Comparison of ENCODE assay signal across 1 cellular context in the genomic region with DNA sequence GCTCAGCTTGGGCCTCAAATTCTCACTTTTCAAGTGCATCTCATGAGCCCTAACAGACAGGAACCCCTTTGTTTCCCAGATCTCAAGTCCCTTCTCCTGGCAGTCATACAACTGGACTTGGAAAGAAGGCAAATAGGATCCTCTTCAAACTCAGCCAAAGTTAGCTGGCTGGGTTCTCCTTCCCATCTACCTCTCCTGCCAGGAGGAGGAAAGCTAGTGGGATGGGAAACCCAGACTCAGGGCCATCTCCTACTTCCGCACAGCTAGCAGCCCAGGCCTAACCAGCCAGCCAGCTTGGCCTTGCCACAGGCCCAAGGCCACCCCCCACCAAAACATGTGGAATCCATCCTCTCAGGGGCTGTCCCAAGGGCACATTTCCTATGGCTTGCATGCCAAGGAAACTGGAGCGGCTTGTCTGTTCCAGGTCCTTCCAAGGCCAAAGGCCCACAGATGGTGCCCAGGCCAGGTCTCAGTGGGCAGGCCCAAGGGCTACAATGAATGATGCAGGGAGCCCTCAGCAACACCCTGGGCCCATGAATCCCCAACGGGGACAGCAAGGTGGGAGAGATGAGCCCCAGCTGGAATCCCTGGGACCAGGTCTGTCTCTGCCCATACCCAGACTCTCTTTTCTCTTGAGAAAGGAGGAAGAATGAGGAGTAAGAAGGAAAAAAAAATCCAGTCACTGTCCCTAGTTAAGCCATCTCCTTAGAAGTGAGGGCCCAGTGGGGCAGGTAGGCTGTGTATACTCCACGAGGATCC.
TF ChIP-seq lines count a peak whose summit lies in the region.

No MANE protein-coding gene starts in this region.

TF ChIP-seq in WTC11, 78 proteins besides CTCF, POLR2A, EP300 and RAD21 (continued from another document):
- TF ChIP-seq ZNF281 (CRISPR knock-in tag; IDR thresholded peaks at IDR 0.05) (no peak), TP53 (CRISPR knock-in tag; IDR thresholded peaks at IDR 0.05) (no peak)
TF ChIP-seq in WTC11: peak in this region for 0.
